In genomic region chr20:54139188-54139587, GRCh38 we compare ENCODE assay signal across 1 cellular context.
TF ChIP-seq lines count a peak whose summit lies in the region.

No MANE protein-coding gene starts in this region.

TF ChIP-seq in SK-N-SH treated with all-trans-retinoic acid at 6 μM for 48 hours, 23 proteins besides CTCF, POLR2A, EP300 and RAD21 (continued from another document):
- TF ChIP-seq PPARA (CRISPR knock-in tag; IDR thresholded peaks at IDR 0.05; ENCODE audit: borderline replicate concordance): no peak
